Comparison of ENCODE assay signal across 29 cellular contexts in genomic region chr12:88219861-88220260, GRCh38.
"Had no signal": no experiment of that assay in that cellular context is flagged by ENCODE, and none has a peak within 500 bp of the region (broad histone marks: within the 10 kb centered on the region; RNA-seq: fewer than 3 reads in every experiment).

No MANE protein-coding gene starts in this region.

- H3K4me1 Mint-ChIP-seq: stimulated activated effector memory CD8-positive, alpha-beta T cell treated with anti-CD3 and anti-CD28 coated beads, Interleukin-12 subunit alpha, Interleukin-12 subunit beta, amount 100 ng/mL, for 72 hours; stimulated activated memory B cell treated with anti-CD40 and anti-IgM and Interleukin-4, amounts not matched to agents 10 μg/mL and 1 μg/mL and 100 μg/mL, for 72 hours; stimulated activated naive B cell treated with anti-CD40 and anti-IgM and Interleukin-4, amounts not matched to agents 10 μg/mL and 1 μg/mL and 100 μg/mL, for 72 hours; stimulated activated naive CD8-positive, alpha-beta T cell treated with anti-CD3 and anti-CD28 coated beads, Interleukin-15, amount 100 ng/mL, for 72 hours had no signal

- H3K4me3 ChIP-seq: stomach, suprapubic skin, testis, thoracic aorta, thyroid gland, tibial artery, tibial nerve, transverse colon, upper lobe of left lung, upper lobe of right lung, uterus, vagina had no signal

- H3K27ac ChIP-seq: stomach, suprapubic skin, testis, thoracic aorta, thyroid gland, tibial artery, tibial nerve, transverse colon, upper lobe of left lung, upper lobe of right lung, uterus, vagina had no signal

- H3K27me3 ChIP-seq: stomach, suprapubic skin, testis, thyroid gland, tibial artery, tibial nerve, transverse colon, upper lobe of left lung, upper lobe of right lung, uterus, vagina had no signal

- H3K4me3 Mint-ChIP-seq: stimulated activated effector memory CD8-positive, alpha-beta T cell treated with anti-CD3 and anti-CD28 coated beads, Interleukin-12 subunit alpha, Interleukin-12 subunit beta, amount 100 ng/mL, for 72 hours; stimulated activated memory B cell treated with anti-CD40 and anti-IgM and Interleukin-4, amounts not matched to agents 10 μg/mL and 1 μg/mL and 100 μg/mL, for 72 hours; stimulated activated naive B cell treated with anti-CD40 and anti-IgM and Interleukin-4, amounts not matched to agents 10 μg/mL and 1 μg/mL and 100 μg/mL, for 72 hours; stimulated activated naive CD8-positive, alpha-beta T cell treated with anti-CD3 and anti-CD28 coated beads, Interleukin-15, amount 100 ng/mL, for 72 hours; stimulated activated naive CD8-positive, alpha-beta T cell treated with anti-CD3 and anti-CD28 coated beads, Interleukin-15, Interleukin-2, amounts not matched to agents 100 ng/mL and 50 ng/mL, for 24 hours; type B pancreatic cell had no signal

- ATAC-seq: stimulated activated effector memory CD8-positive, alpha-beta T cell treated with anti-CD3 and anti-CD28 coated beads, Interleukin-12 subunit alpha, Interleukin-12 subunit beta, amount 100 ng/mL, for 72 hours; stimulated activated memory B cell treated with anti-CD40 and anti-IgM and Interleukin-4, amounts not matched to agents 10 μg/mL and 1 μg/mL and 100 μg/mL, for 72 hours; stimulated activated naive B cell treated with anti-CD40 and anti-IgM and Interleukin-4, amounts not matched to agents 10 μg/mL and 1 μg/mL and 100 μg/mL, for 72 hours; stimulated activated naive CD8-positive, alpha-beta T cell treated with anti-CD3 and anti-CD28 coated beads, Interleukin-15, amount 100 ng/mL, for 72 hours; stimulated activated naive CD8-positive, alpha-beta T cell treated with anti-CD3 and anti-CD28 coated beads, Interleukin-15, Interleukin-2, amounts not matched to agents 100 U/mL and 50 U/mL, for 24 hours; upper lobe of right lung had no signal

- H3K27me3 Mint-ChIP-seq: stimulated activated memory B cell treated with anti-CD40 and anti-IgM and Interleukin-4, amounts not matched to agents 10 μg/mL and 1 μg/mL and 100 μg/mL, for 72 hours; stimulated activated naive B cell treated with anti-CD40 and anti-IgM and Interleukin-4, amounts not matched to agents 10 μg/mL and 1 μg/mL and 100 μg/mL, for 72 hours; stimulated activated naive CD8-positive, alpha-beta T cell treated with anti-CD3 and anti-CD28 coated beads, Interleukin-15, amount 100 ng/mL, for 72 hours; stimulated activated naive CD8-positive, alpha-beta T cell treated with anti-CD3 and anti-CD28 coated beads, Interleukin-15, Interleukin-2, amounts not matched to agents 100 ng/mL and 50 ng/mL, for 24 hours; type B pancreatic cell had no signal

- H3K27ac Mint-ChIP-seq: stimulated activated effector memory CD8-positive, alpha-beta T cell treated with anti-CD3 and anti-CD28 coated beads, Interleukin-12 subunit alpha, Interleukin-12 subunit beta, amount 100 ng/mL, for 72 hours; stimulated activated memory B cell treated with anti-CD40 and anti-IgM and Interleukin-4, amounts not matched to agents 10 μg/mL and 1 μg/mL and 100 μg/mL, for 72 hours; stimulated activated naive B cell treated with anti-CD40 and anti-IgM and Interleukin-4, amounts not matched to agents 10 μg/mL and 1 μg/mL and 100 μg/mL, for 72 hours; stimulated activated naive CD8-positive, alpha-beta T cell treated with anti-CD3 and anti-CD28 coated beads, Interleukin-15, amount 100 ng/mL, for 72 hours; stimulated activated naive CD8-positive, alpha-beta T cell treated with anti-CD3 and anti-CD28 coated beads, Interleukin-15, Interleukin-2, amounts not matched to agents 100 ng/mL and 50 ng/mL, for 24 hours; type B pancreatic cell had no signal

- H3K36me3 ChIP-seq: stomach, suprapubic skin, thoracic aorta, thyroid gland, tibial artery, tibial nerve, transverse colon, upper lobe of left lung, upper lobe of right lung, uterus, vagina had no signal

- FAIRE-seq: urothelium cell line had no signal

- H3K9me3 ChIP-seq: testis, thyroid gland, upper lobe of right lung, vagina had no signal

- H3K36me3 Mint-ChIP-seq: stimulated activated effector memory CD8-positive, alpha-beta T cell treated with anti-CD3 and anti-CD28 coated beads, Interleukin-12 subunit alpha, Interleukin-12 subunit beta, amount 100 ng/mL, for 72 hours; stimulated activated memory B cell treated with anti-CD40 and anti-IgM and Interleukin-4, amounts not matched to agents 10 μg/mL and 1 μg/mL and 100 μg/mL, for 72 hours; stimulated activated naive B cell treated with anti-CD40 and anti-IgM and Interleukin-4, amounts not matched to agents 10 μg/mL and 1 μg/mL and 100 μg/mL, for 72 hours; type B pancreatic cell had no signal

- DNase-seq: stimulated activated CD4-positive, alpha-beta T cell treated with anti-CD3 and anti-CD28 coated beads, Interleukin-2, amount 100 ng/mL, for 48 hours; stimulated activated CD4-positive, alpha-beta T cell treated with anti-CD3 and anti-CD28 coated beads, Interleukin-4, amount 100 ng/mL, for 1 hour; stimulated activated CD4-positive, alpha-beta T cell treated with anti-CD3 and anti-CD28 coated beads, Interleukin-4, amount 100 ng/mL, for 24 hours; stimulated activated CD4-positive, alpha-beta T cell treated with anti-CD3 and anti-CD28 coated beads, Interleukin-4, amount 100 ng/mL, for 4 hours; stimulated activated CD8-positive, alpha-beta memory T cell treated with anti-CD3 and anti-CD28 coated beads, Interleukin-4, amount 100 ng/mL, for 48 hours; stimulated activated naive B cell treated with anti-CD40 and anti-IgM and Interleukin-4, amounts not matched to agents 10 μg/mL and 1 μg/mL and 100 μg/mL, for 72 hours; stimulated activated naive CD4-positive, alpha-beta T cell; stimulated activated naive CD4-positive, alpha-beta T cell treated with Interleukin-2 at 50 U/mL for 16 hours; stimulated activated naive CD8-positive, alpha-beta T cell treated with anti-CD3 and anti-CD28 coated beads, Interleukin-15, amount 100 ng/mL, for 72 hours; stimulated activated naive CD8-positive, alpha-beta T cell treated with anti-CD3 and anti-CD28 coated beads, Interleukin-15, Interleukin-2, amounts not matched to agents 100 U/mL and 50 U/mL, for 24 hours; stomach; substantia nigra; testis; thyroid gland; tibial artery; transverse colon; trophoblast cell; upper lobe of left lung; upper lobe of right lung; uterus had no signal

- H3K4me1 ChIP-seq: stomach, suprapubic skin, testis, thyroid gland, tibial artery, tibial nerve, transverse colon, upper lobe of left lung, upper lobe of right lung, uterus, vagina had no signal
